ENCODE assay signal across 18 cellular contexts in genomic region chr3:1587426-1587825, GRCh38.
"Had no signal": no experiment of that assay in that cellular context is flagged by ENCODE, and none has a peak within 500 bp of the region (broad histone marks: within the 10 kb centered on the region; RNA-seq: fewer than 3 reads in every experiment).

No MANE protein-coding gene starts in this region.

- DNase-seq: IMR-90; NCI-H1092; NCI-H1436; NCI-H187; NCI-H2029; NCI-H2081 treated with DMSO at 0.1 percent for 48 hours; NCI-H2171; NCI-H226; NCI-H446; NCI-H510A; NCI-H524 treated with DMSO at 0.1 percent for 48 hours; NCI-H69; NCI-H774; NK-92 treated with Interleukin-12 subunit alpha and Interleukin-12 subunit beta, amount 100 ng/mL, for 24 hours; PC-9; Peyer's patch; SIG-M5; T-helper 2 cell had no signal
